In the genomic region with DNA sequence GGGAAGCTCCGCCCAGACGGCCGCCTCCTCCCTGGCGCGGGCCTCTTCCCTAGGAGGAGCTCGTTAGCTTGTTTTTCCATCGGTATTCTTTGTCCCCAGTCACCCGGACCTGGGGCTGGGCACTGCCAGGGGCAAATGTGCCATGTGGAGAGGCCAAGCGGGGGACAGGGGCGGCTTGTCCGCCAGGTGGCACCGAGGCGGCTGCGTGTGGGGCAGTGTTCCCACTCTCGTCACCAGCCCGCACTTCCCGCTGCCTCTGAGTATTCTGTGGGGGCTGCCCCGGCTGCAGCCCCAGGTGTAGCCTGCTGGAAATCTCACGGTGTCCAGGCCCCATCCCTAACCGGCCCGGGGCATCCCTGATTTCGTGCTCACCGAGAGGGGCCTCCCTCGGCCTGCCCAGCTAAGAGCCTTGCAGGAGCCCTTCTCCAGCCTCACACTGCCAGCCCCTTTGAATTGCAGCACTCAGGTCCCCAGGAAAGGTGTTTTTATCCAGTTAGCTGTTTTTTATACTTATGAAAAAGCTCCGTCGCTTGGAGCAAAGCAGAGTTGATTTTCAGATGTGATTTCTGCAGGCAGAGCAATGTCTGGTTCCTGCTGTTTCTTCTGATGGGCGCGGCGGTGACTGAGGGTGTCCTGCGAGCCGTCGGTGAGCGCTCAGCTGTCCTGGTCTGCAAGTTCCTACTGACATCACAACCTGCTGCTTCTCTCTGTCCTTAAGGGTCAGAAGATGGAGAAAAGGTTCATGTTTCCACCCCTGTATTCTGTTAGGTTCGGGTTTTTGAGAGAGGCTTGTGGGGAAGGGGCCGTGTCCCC, we compare ENCODE assay signal across 1 cellular context.
TF ChIP-seq lines count a peak whose summit lies in the region.

No MANE protein-coding gene starts in this region.

TF ChIP-seq in SK-N-SH, 30 proteins besides CTCF, POLR2A, EP300 and RAD21 (continued from another document):
- TF ChIP-seq, protein P1, sequence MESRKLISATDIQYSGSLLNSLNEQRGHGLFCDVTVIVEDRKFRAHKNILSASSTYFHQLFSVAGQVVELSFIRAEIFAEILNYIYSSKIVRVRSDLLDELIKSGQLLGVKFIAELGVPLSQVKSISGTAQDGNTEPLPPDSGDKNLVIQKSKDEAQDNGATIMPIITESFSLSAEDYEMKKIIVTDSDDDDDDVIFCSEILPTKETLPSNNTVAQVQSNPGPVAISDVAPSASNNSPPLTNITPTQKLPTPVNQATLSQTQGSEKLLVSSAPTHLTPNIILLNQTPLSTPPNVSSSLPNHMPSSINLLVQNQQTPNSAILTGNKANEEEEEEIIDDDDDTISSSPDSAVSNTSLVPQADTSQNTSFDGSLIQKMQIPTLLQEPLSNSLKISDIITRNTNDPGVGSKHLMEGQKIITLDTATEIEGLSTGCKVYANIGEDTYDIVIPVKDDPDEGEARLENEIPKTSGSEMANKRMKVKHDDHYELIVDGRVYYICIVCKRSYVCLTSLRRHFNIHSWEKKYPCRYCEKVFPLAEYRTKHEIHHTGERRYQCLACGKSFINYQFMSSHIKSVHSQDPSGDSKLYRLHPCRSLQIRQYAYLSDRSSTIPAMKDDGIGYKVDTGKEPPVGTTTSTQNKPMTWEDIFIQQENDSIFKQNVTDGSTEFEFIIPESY (IDR thresholded peaks at IDR 0.05; ENCODE audit: borderline replicate concordance, low read depth): no peak
- TF ChIP-seq, protein P2, sequence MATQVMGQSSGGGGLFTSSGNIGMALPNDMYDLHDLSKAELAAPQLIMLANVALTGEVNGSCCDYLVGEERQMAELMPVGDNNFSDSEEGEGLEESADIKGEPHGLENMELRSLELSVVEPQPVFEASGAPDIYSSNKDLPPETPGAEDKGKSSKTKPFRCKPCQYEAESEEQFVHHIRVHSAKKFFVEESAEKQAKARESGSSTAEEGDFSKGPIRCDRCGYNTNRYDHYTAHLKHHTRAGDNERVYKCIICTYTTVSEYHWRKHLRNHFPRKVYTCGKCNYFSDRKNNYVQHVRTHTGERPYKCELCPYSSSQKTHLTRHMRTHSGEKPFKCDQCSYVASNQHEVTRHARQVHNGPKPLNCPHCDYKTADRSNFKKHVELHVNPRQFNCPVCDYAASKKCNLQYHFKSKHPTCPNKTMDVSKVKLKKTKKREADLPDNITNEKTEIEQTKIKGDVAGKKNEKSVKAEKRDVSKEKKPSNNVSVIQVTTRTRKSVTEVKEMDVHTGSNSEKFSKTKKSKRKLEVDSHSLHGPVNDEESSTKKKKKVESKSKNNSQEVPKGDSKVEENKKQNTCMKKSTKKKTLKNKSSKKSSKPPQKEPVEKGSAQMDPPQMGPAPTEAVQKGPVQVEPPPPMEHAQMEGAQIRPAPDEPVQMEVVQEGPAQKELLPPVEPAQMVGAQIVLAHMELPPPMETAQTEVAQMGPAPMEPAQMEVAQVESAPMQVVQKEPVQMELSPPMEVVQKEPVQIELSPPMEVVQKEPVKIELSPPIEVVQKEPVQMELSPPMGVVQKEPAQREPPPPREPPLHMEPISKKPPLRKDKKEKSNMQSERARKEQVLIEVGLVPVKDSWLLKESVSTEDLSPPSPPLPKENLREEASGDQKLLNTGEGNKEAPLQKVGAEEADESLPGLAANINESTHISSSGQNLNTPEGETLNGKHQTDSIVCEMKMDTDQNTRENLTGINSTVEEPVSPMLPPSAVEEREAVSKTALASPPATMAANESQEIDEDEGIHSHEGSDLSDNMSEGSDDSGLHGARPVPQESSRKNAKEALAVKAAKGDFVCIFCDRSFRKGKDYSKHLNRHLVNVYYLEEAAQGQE (IDR thresholded peaks at IDR 0.05; ENCODE audit: low read depth, low read length): no peak
- no peak for TF ChIP-seq POLR2AphosphoS5 (IDR thresholded peaks at IDR 0.05; ENCODE audit: low read depth, low read length)
- no peak for TF ChIP-seq MEF2A (IDR thresholded peaks at IDR 0.05; ENCODE audit: borderline replicate concordance, low read depth)
- TF ChIP-seq FOXM1 (IDR thresholded peaks at IDR 0.05; ENCODE audit: low read depth): no peak
- no peak for TF ChIP-seq EZH2phosphoT487 (IDR thresholded peaks at IDR 0.05; ENCODE audit: borderline replicate concordance, low read depth)
- TF ChIP-seq, protein P3, sequence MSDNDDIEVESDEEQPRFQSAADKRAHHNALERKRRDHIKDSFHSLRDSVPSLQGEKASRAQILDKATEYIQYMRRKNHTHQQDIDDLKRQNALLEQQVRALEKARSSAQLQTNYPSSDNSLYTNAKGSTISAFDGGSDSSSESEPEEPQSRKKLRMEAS (IDR thresholded peaks at IDR 0.05; ENCODE audit: low read depth): no peak
- no peak for TF ChIP-seq TAF1 (IDR thresholded peaks at IDR 0.05; ENCODE audit: borderline replicate concordance, low read depth, low read length)
